Comparison of ENCODE assay signal across 1 cellular context in the genomic region with DNA sequence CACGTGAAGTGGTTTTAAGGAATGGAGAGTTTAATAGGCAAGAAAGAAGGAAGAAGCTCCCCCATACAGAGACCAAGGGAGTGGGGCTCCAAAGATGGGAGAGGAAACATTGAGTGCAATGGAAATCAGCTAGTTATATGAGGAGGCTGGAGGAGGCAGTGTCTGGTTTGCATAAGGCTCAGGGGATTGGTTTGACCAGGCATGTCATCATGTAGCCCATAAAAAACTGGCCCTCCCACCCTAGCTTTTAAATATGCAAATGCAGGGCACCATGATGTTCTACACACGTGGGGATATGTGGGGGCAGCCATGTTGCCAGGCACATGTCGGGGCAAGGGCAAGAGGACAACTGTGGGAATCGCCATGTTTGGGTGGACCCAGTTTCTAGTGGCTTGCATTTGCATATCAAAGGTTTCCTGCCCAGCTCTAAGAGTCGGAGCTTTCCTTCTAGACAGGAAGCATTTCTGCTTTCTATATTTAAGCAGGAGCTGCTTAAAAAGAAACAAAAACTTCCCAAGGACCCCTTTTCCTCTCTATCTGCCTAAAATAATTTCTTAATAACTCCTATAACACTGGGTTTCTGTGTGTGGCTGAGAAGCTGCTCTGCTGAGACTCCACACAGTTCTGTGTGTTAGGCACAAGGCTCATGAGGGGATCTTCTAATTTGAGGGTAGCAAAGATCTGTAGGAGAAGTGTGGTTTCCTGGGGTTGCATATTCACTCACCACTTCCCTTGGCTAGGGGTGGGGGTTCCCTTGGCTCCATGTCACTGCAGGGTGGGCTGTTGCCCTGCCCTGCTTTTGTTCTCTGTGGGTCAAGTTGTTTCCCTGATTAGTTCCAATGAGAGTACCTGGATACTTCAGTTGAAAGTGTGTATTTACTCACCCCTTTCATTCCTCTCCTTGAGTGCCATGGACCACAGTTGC.
TF ChIP-seq lines count a peak whose summit lies in the region.

No MANE protein-coding gene starts in this region.

TF ChIP-seq in GM23338, 12 proteins besides CTCF, POLR2A, EP300 and RAD21 (continued from another document):
- TF ChIP-seq, protein P1, sequence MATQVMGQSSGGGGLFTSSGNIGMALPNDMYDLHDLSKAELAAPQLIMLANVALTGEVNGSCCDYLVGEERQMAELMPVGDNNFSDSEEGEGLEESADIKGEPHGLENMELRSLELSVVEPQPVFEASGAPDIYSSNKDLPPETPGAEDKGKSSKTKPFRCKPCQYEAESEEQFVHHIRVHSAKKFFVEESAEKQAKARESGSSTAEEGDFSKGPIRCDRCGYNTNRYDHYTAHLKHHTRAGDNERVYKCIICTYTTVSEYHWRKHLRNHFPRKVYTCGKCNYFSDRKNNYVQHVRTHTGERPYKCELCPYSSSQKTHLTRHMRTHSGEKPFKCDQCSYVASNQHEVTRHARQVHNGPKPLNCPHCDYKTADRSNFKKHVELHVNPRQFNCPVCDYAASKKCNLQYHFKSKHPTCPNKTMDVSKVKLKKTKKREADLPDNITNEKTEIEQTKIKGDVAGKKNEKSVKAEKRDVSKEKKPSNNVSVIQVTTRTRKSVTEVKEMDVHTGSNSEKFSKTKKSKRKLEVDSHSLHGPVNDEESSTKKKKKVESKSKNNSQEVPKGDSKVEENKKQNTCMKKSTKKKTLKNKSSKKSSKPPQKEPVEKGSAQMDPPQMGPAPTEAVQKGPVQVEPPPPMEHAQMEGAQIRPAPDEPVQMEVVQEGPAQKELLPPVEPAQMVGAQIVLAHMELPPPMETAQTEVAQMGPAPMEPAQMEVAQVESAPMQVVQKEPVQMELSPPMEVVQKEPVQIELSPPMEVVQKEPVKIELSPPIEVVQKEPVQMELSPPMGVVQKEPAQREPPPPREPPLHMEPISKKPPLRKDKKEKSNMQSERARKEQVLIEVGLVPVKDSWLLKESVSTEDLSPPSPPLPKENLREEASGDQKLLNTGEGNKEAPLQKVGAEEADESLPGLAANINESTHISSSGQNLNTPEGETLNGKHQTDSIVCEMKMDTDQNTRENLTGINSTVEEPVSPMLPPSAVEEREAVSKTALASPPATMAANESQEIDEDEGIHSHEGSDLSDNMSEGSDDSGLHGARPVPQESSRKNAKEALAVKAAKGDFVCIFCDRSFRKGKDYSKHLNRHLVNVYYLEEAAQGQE (IDR thresholded peaks at IDR 0.05; ENCODE audit: unreplicated experiment): no peak
- TF ChIP-seq CREB1 (CRISPR knock-in tag; IDR thresholded peaks at IDR 0.05; ENCODE audit: low read depth): no peak
